Comparison of ENCODE assay signal across 11 cellular contexts in the genomic region with DNA sequence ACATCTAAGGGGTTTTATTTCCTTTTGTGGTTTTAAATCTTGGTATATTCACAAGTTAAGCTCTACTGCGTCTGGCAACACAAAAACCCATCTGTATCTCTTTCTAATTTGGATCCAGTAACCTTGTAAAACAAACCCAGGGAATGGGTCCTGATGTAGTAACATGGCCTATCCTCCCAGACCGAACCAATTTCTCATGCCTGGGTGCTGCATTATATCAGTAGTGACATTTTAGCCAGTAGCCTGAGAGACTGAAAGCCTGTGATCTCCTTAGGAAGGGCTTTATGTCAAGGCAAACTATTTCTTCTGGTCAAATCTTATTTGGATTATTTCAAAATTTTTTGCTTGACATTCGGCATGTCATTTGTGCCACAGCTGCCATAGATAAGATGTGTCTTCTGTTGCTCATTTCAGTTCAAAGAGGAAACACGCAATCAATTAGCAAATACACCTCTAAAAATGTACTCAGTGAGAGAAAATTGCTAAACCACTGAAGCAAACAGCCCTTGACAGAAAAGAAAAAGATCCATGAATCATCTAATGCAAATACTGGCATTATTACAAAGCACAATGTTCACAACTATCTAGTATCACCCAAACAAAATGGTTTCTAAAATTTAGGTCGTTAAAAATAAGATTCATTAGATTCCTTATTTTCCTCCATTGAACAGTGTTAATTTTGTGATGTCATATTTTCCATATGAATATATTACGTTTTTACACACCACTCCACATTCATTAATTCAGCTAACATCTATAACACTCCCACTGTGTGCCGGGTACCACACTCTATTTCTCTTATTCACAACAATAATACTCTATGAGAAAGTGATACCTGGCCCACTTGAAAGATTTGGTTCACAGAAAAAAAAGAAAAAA. TPM values are rescaled to one million over a fixed set of nuclear protein-coding genes. Genes with fewer than 3 reads are reported as not detected.
A peak's percentile ranks its signal among the peaks of the same experiment; 100 is the strongest.
DNase-seq lines count a peak whose midpoint lies in the region; ATAC-seq and TF ChIP-seq lines count a peak whose summit lies in the region.
"Had no signal": no experiment of that assay in that cellular context is flagged by ENCODE, and none has a peak within 500 bp of the region (broad histone marks: within the 10 kb centered on the region; RNA-seq: fewer than 3 reads in every experiment).

No MANE protein-coding gene starts in this region.

- H3K4me1 Mint-ChIP-seq in chondrocyte (ENCODE audit: low read depth) (peaks cover 79% of the 10 kb centered on the region), T-cell (peaks cover 61 to 66% (median 62%) of the 10 kb centered on the region in 3 donors)

- POLR2A ChIA-PET in T-cell (lab: Charles Lee): interaction anchor here (0.5 to 0.6 kb wide), 2 partner anchors 833 to 1148 kb away, joined by 3 to 4 read pairs; no protein-coding TSS in a partner anchor

- no peaks in the 10 kb centered on the region for H3K36me3 ChIP-seq in osteoblast (ENCODE audit: insufficient read depth, low read length)

- peak overlapping the region; percentile 85 for H3K4me2 ChIP-seq in osteoblast (ENCODE audit: insufficient read depth, low read length)

- H3K4me3 Mint-ChIP-seq in chondrocyte (ENCODE audit: unreplicated experiment) (peak overlapping the region; percentile 19), T-cell (peak overlapping the region in 1 of 3 donors; percentile 20)

- no peaks in the 10 kb centered on the region for H3K9me3 ChIP-seq in osteoblast (ENCODE audit: low read depth, low read length)

- CTCF ChIA-PET in T-cell (lab: Charles Lee): interaction anchor here in 1 of 2 donors (1.5 kb wide), 1 partner anchor 48 kb away, joined by 4 read pairs; no protein-coding TSS in a partner anchor

- H3K27ac ChIP-seq in osteoblast (ENCODE audit: low read depth, low read length): peak overlapping the region; percentile 17

- H3K27me3 Mint-ChIP-seq in chondrocyte (ENCODE audit: low read depth) (no peaks in the 10 kb centered on the region), T-cell (no peaks in the 10 kb centered on the region)

- peaks cover 86% of the 10 kb centered on the region for H3K79me2 ChIP-seq in osteoblast (ENCODE audit: insufficient read depth, low read length)

- TF ChIP-seq CTCF in GM12864 (IDR thresholded peaks at IDR 0.05; ENCODE audit: low read depth, low read length, missing control alignments) (no peak), chondrocyte (IDR thresholded peaks at IDR 0.05) (no peak), osteoblast (IDR thresholded peaks at IDR 0.05; ENCODE audit: extremely low read depth, low read depth, low read length) (no peak)

- no peak overlapping the region for H2AFZ ChIP-seq in osteoblast (ENCODE audit: low read length)

- H3K4me1 ChIP-seq in osteoblast (ENCODE audit: insufficient read depth, low read length): peaks cover 39% of the 10 kb centered on the region

- H3K36me3 Mint-ChIP-seq in chondrocyte (ENCODE audit: low read depth) (no peaks in the 10 kb centered on the region), T-cell (no peaks in the 10 kb centered on the region)

- peak overlapping the region; percentile 93 for H3K27ac Mint-ChIP-seq in chondrocyte (ENCODE audit: unreplicated experiment)
- H3K27ac Mint-ChIP-seq in T-cell: no peak overlapping the region

- H3K4me3 ChIP-seq in GM12864 (ENCODE audit: low read depth, low read length) (peak overlapping the region; percentile 11; the same call in 1 of the 2 replicates), osteoblast (ENCODE audit: insufficient read depth, low read length) (no peak overlapping the region)

- no peak for ATAC-seq in T-cell (replicated peaks in 1 of 4)
- no peak for ATAC-seq in GM19395 (IDR thresholded peaks at IDR 0.05; ENCODE audit: unreplicated experiment)

- peaks cover 50% of the 10 kb centered on the region for H4K20me1 ChIP-seq in osteoblast (ENCODE audit: insufficient read depth, low read length)

- no peaks in the 10 kb centered on the region for H3K27me3 ChIP-seq in osteoblast (ENCODE audit: insufficient read depth, low read length)

- DNase-seq in GM12864 (ENCODE audit: low read depth) (no peak), NCI-H1436 treated with DMSO at 0.1 percent for 48 hours (lab: John Stamatoyannopoulos, UW) (peak; percentile 27), chondrocyte (ENCODE audit: low spot score) (no peak), osteoblast (ENCODE audit: insufficient read length, low spot score, missing footprints) (no peak), T-cell (no peak)
- DNase-seq in activated naive CD4-positive, alpha-beta T cell (lab: John Stamatoyannopoulos, UW): no peak
- no peak for DNase-seq in activated effector memory CD4-positive, alpha-beta T cell treated with anti-CD3 and anti-CD28 coated beads, Interleukin-2, amount 50 U/mL, for 16 hours
- DNase-seq: activated CD4-positive, CD25-positive, alpha-beta regulatory T cell; hippocampal formation; NCI-H226 had no signal

- no peaks in the 10 kb centered on the region for H3K9me3 Mint-ChIP-seq in chondrocyte (ENCODE audit: low read depth)
- no peaks in the 10 kb centered on the region for H3K9me3 Mint-ChIP-seq in T-cell

RNA-seq across cellular contexts. Expression of gene NPTN, which starts 4.0 kb away (rescaled TPM):
- 232 to 256 TPM (median 252 TPM) in 3 replicates for total RNA-seq in chondrocyte
- 116 and 130 TPM in 2 replicates for total RNA-seq in osteoblast
- total RNA-seq in T-cell: 10 to 100 TPM; 24.7 to 34.9 (median 33.1) TPM

RNA-seq across cellular contexts. Expression of gene CD276, which starts 55.0 kb away (rescaled TPM):
- total RNA-seq in chondrocyte: 157 to 196 TPM (median 192 TPM) in 3 replicates
- 145 and 154 TPM in 2 replicates for total RNA-seq in osteoblast
- under 1 TPM in 3 of 5 donors, not detected in 2; 0.66 to 0.76 (median 0.76) TPM for total RNA-seq in T-cell

Comparison
In these comparisons a context has a peak if more than half of its experiments do, and no peak if none do; other contexts are left out.
1. RNA of gene CD276, which starts 55.0 kb away (total RNA-seq): 157 to 196 TPM in chondrocyte and 145 to 154 TPM in osteoblast; 0.66 to 0.76 TPM in T-cell; every median in the first group is over 10 times any median in the second.